Comparison of ENCODE assay signal across 16 cellular contexts in genomic region chr17:4326608-4327007, GRCh38. TPM values are rescaled to one million over a fixed set of nuclear protein-coding genes. Genes with fewer than 3 reads are reported as not detected.
DNase-seq lines count a peak whose midpoint lies in the region; ATAC-seq, FAIRE-seq and TF ChIP-seq lines count a peak whose summit lies in the region.
"Had no signal": no experiment of that assay in that cellular context is flagged by ENCODE, and none has a peak within 500 bp of the region (broad histone marks: within the 10 kb centered on the region; RNA-seq: fewer than 3 reads in every experiment).

No MANE protein-coding gene starts in this region.

- 81 to 84% methylated on average over 2 of the region's 2 CpGs for WGBS in pancreas, 2 donors

- peaks cover 99% of the 10 kb centered on the region for H3K79me2 ChIP-seq in MM.1S (ENCODE audit: low read length)

- peak overlapping the region; percentile 90 for H3K27ac ChIP-seq in RWPE2 (ENCODE audit: poor library complexity, severe bottlenecking)
- peak overlapping the region; percentile 86 for H3K27ac ChIP-seq in skeletal muscle tissue (ENCODE audit: low read depth, low read length)
- no peak overlapping the region for H3K27ac ChIP-seq in MM.1S (ENCODE audit: low read length)
- H3K27ac ChIP-seq in pancreas, result no peak overlapping the region

- intact Hi-C loops in activated CD4-positive, alpha-beta T cell treated with anti-CD3 and anti-CD28 coated beads, Interleukin-2, amount 10 ng/mL, durations not matched to agents 24 days and 14 days (cut with micrococcal nuclease), result no loop called here
- intact Hi-C loops in pancreas (cut with DNase I), result no loop called here

- TF ChIP-seq POLR2A in H54 (IDR thresholded peaks at IDR 0.05; ENCODE audit: low read depth, low read length), result no peak

- H3K9me3 ChIP-seq in RWPE2 (ENCODE audit: severe bottlenecking) (no peaks in the 10 kb centered on the region), skeletal muscle tissue (ENCODE audit: control insufficient read depth in 3 of 3, low read length in 3 of 3) (no peaks in the 10 kb centered on the region), MM.1S (replicated peaks; ENCODE audit: insufficient read depth, low read length) (no peaks in the 10 kb centered on the region), pancreas (no peaks in the 10 kb centered on the region)
- H3K9me3 ChIP-seq: SK-N-SH had no signal

- no peak overlapping the region for H2AFZ ChIP-seq in MM.1S (ENCODE audit: low read length)

- peaks cover 34% of the 10 kb centered on the region for H3K36me3 Mint-ChIP-seq in activated CD4-positive, alpha-beta T cell treated with anti-CD3 and anti-CD28 coated beads, Interleukin-2, amount 10 ng/mL, durations not matched to agents 24 days and 14 days (ENCODE audit: low read depth)

- peaks cover 52% of the 10 kb centered on the region for H3K4me1 ChIP-seq in RWPE2 (ENCODE audit: insufficient read depth, poor library complexity, severe bottlenecking)
- H3K4me1 ChIP-seq in skeletal muscle tissue (ENCODE audit: control insufficient read depth in 3 of 3, insufficient read depth in 3 of 3, low read length in 3 of 3), result peaks cover 25 to 39% (median 31%) of the 10 kb centered on the region in 3 donors
- H3K4me1 ChIP-seq in MM.1S (ENCODE audit: low read length), result no peaks in the 10 kb centered on the region
- H3K4me1 ChIP-seq in pancreas, result peaks cover 0 to 13% (median 7%) of the 10 kb centered on the region in 3 donors

- H3K4me3 Mint-ChIP-seq in activated CD4-positive, alpha-beta T cell treated with anti-CD3 and anti-CD28 coated beads, Interleukin-2, amount 10 ng/mL, durations not matched to agents 24 days and 14 days, result no peak overlapping the region
- H3K4me3 Mint-ChIP-seq: CD14-positive monocyte had no signal

- ATAC-seq in RWPE2 (ENCODE audit: low read depth) (peak; percentile 39), esophagus mucosa (peak; percentile 64), pancreas (no peak)

- H3K9ac ChIP-seq in skeletal muscle tissue (ENCODE audit: low read depth in 1 of 3, low read length in 3 of 3) (no peak overlapping the region), MM.1S (ENCODE audit: low read length) (no peak overlapping the region)
- H3K9ac ChIP-seq: SK-N-SH had no signal

- peaks cover 9% of the 10 kb centered on the region for H3K4me1 Mint-ChIP-seq in activated CD4-positive, alpha-beta T cell treated with anti-CD3 and anti-CD28 coated beads, Interleukin-2, amount 10 ng/mL, durations not matched to agents 24 days and 14 days

- no peak overlapping the region for H3K4me2 ChIP-seq in MM.1S (ENCODE audit: low read depth, low read length)
- H3K4me2 ChIP-seq: SK-N-SH had no signal

- no peak overlapping the region for H3K27ac Mint-ChIP-seq in activated CD4-positive, alpha-beta T cell treated with anti-CD3 and anti-CD28 coated beads, Interleukin-2, amount 10 ng/mL, durations not matched to agents 24 days and 14 days
- H3K27ac Mint-ChIP-seq: IgD-negative memory B cell had no signal

- H3K36me3 ChIP-seq in RWPE2 (ENCODE audit: low read depth) (peaks cover 15% of the 10 kb centered on the region), skeletal muscle tissue (ENCODE audit: control insufficient read depth in 3 of 3, insufficient read depth in 3 of 3, low read length in 3 of 3) (no peaks in the 10 kb centered on the region), MM.1S (replicated peaks; ENCODE audit: insufficient read depth, low read length) (no peaks in the 10 kb centered on the region), pancreas (no peaks in the 10 kb centered on the region)

- peaks cover 7% of the 10 kb centered on the region; the same call in 1 of the 2 replicates for H3F3A ChIP-seq in MM.1S (ENCODE audit: insufficient read depth, low read length)

- no peaks in the 10 kb centered on the region for H3K27me3 Mint-ChIP-seq in activated CD4-positive, alpha-beta T cell treated with anti-CD3 and anti-CD28 coated beads, Interleukin-2, amount 10 ng/mL, durations not matched to agents 24 days and 14 days
- H3K27me3 Mint-ChIP-seq: IgD-negative memory B cell had no signal

- H3K9me2 ChIP-seq in MM.1S (replicated peaks; ENCODE audit: insufficient read depth, low read length), result no peaks in the 10 kb centered on the region
- H3K9me2 ChIP-seq: SK-N-SH had no signal

- no peaks in the 10 kb centered on the region for H3K27me3 ChIP-seq in RWPE2 (ENCODE audit: insufficient read depth, poor library complexity, severe bottlenecking)
- no peaks in the 10 kb centered on the region for H3K27me3 ChIP-seq in skeletal muscle tissue (ENCODE audit: control insufficient read depth in 3 of 3, insufficient read depth in 3 of 3, low read length in 3 of 3)
- H3K27me3 ChIP-seq in MM.1S (replicated peaks; ENCODE audit: insufficient read depth, low read length), result no peaks in the 10 kb centered on the region
- H3K27me3 ChIP-seq in pancreas, result no peaks in the 10 kb centered on the region

- peaks cover 85% of the 10 kb centered on the region for H4K20me1 ChIP-seq in MM.1S (ENCODE audit: insufficient read depth, low read length)

- FAIRE-seq in H54 (lab: Jason Lieb, UNC), result peak; percentile 57
- no peak for FAIRE-seq in pancreas (lab: Jason Lieb, UNC)

- no peak overlapping the region for H3K4me3 ChIP-seq in RWPE2 (ENCODE audit: severe bottlenecking)
- no peak overlapping the region for H3K4me3 ChIP-seq in skeletal muscle tissue (ENCODE audit: low read length in 3 of 3)
- no peak overlapping the region for H3K4me3 ChIP-seq in MM.1S (ENCODE audit: low read length)
- no peak overlapping the region for H3K4me3 ChIP-seq in pancreas

- H3K9me3 Mint-ChIP-seq in activated CD4-positive, alpha-beta T cell treated with anti-CD3 and anti-CD28 coated beads, Interleukin-2, amount 10 ng/mL, durations not matched to agents 24 days and 14 days, result no peaks in the 10 kb centered on the region

- TF ChIP-seq CTCF in RWPE2 (IDR thresholded peaks at IDR 0.05; ENCODE audit: poor library complexity, severe bottlenecking), result no peak
- no peak for TF ChIP-seq CTCF in MM.1S (IDR thresholded peaks at IDR 0.05; ENCODE audit: low read length)
- no peak for TF ChIP-seq CTCF in pancreas (IDR thresholded peaks at IDR 0.05)

- DNase-seq in H54 (ENCODE audit: insufficient read length, low spot score) (no peak), RWPE2 (ENCODE audit: low spot score) (no peak), MM.1S (no peak), pancreas (no peak)
- DNase-seq in activated CD4-positive, alpha-beta T cell treated with anti-CD3 and anti-CD28 coated beads, Interleukin-2, amount 10 ng/mL, durations not matched to agents 24 days and 14 days, result no peak
- DNase-seq in activated CD8-positive, alpha-beta memory T cell treated with anti-CD3 and anti-CD28 coated beads for 24 hours, result no peak
- DNase-seq: DMS153, Kasumi-1, NCI-H187 treated with DMSO at 0.1 percent for 48 hours, NCI-H446, NCI-H774, SK-N-SH had no signal

RNA-seq across cellular contexts. Expression of gene UBE2G1, which starts 39.9 kb away (rescaled TPM):
- total RNA-seq in esophagus mucosa (93.4 TPM), skeletal muscle tissue (49.1 TPM), pancreas (10 to 100 TPM; 19.7 to 29.3 (median 23.7) TPM)
- total RNA-seq in activated CD4-positive, alpha-beta T cell treated with anti-CD3 and anti-CD28 coated beads, Interleukin-2, amount 10 ng/mL, durations not matched to agents 24 days and 14 days, result 74.8 and 77.3 TPM in 2 replicates
- 1 to 10 TPM; 4.3 to 8.1 TPM for polyA plus RNA-seq in pancreas

Comparison
In these comparisons a context has a peak if more than half of its experiments do, and no peak if none do; other contexts are left out.
1. ATAC-seq: peak in RWPE2 (single experiment) and esophagus mucosa (single experiment); none in pancreas (0 of 4).
2. H3K27ac ChIP-seq: peak in RWPE2 (single experiment) and skeletal muscle tissue (single experiment); none in MM.1S (single experiment) and pancreas (0 of 4).